21 cellular contexts compared by ENCODE assay signal in genomic region chr11:12478743-12479142, GRCh38.
A peak's percentile ranks its signal among the peaks of the same experiment; 100 is the strongest.
DNase-seq lines count a peak whose midpoint lies in the region; ATAC-seq and TF ChIP-seq lines count a peak whose summit lies in the region.
"Had no signal": no experiment of that assay in that cellular context is flagged by ENCODE, and none has a peak within 500 bp of the region (broad histone marks: within the 10 kb centered on the region; RNA-seq: fewer than 3 reads in every experiment).

No MANE protein-coding gene starts in this region.

- peaks cover 0 to 2% (median 0%) of the 10 kb centered on the region in 4 donors for H3K4me1 Mint-ChIP-seq in CD4-positive, alpha-beta memory T cell
- H3K4me1 Mint-ChIP-seq: activated CD4-positive, alpha-beta T cell treated with anti-CD3 and anti-CD28 coated beads, Interleukin-2, amount 10 ng/mL, durations not matched to agents 7 days and 5 days had no signal

- ATAC-seq in HG02981 (IDR thresholded peaks at IDR 0.05; ENCODE audit: unreplicated experiment): no peak
- ATAC-seq in activated CD4-positive, CD25-positive, alpha-beta regulatory T cell treated with anti-CD3 and anti-CD28 coated beads, Interleukin-2, amount 50 U/mL, for 24 hours: no peak
- ATAC-seq: activated naive CD4-positive, alpha-beta T cell treated with anti-CD3 and anti-CD28 coated beads, Interleukin-2, amount 50 U/mL, for 72 hours; effector memory CD8-positive, alpha-beta T cell; pancreas had no signal

- CTCF ChIA-PET in CD4-positive, alpha-beta memory T cell (lab: Charles Lee; ENCODE audit: partially characterized antibody): no interaction called here

- H3K9me3 ChIP-seq in SJCRH30 (replicated peaks) (no peaks in the 10 kb centered on the region; the same call in 1 of the 2 replicates), muscle layer of colon (ENCODE audit: low read length) (no peaks in the 10 kb centered on the region)
- H3K9me3 ChIP-seq in CD4-positive, alpha-beta memory T cell (ENCODE audit: control insufficient read depth in 1 of 2, low read length in 2 of 2): no peaks in the 10 kb centered on the region
- H3K9me3 ChIP-seq: pancreas, SK-N-SH, stomach had no signal

- H3K27me3 ChIP-seq in SJCRH30 (no peaks in the 10 kb centered on the region), muscle layer of colon (ENCODE audit: control insufficient read depth in 1 of 2, insufficient read depth in 2 of 2, low read length in 2 of 2) (no peaks in the 10 kb centered on the region)
- H3K27me3 ChIP-seq in CD4-positive, alpha-beta memory T cell (ENCODE audit: insufficient read depth, low read length): no peaks in the 10 kb centered on the region
- H3K27me3 ChIP-seq: brain microvascular endothelial cell, pancreas, stomach had no signal

- H3K27ac ChIP-seq in SJCRH30: no peak overlapping the region
- peak overlapping the region; percentile 60 for H3K27ac ChIP-seq in muscle layer of colon (ENCODE audit: low read depth, low read length)
- no peak overlapping the region for H3K27ac ChIP-seq in CD4-positive, alpha-beta memory T cell (ENCODE audit: low read depth, low read length)
- H3K27ac ChIP-seq: brain microvascular endothelial cell, pancreas, stomach had no signal

- no peak for TF ChIP-seq CTCF in AG10803 (conservative IDR thresholded peaks at IDR 0.05; ENCODE audit: low read length)
- TF ChIP-seq CTCF in fibroblast of villous mesenchyme (IDR thresholded peaks at IDR 0.05; ENCODE audit: insufficient read depth, low read depth, low read length): no peak

- peaks cover 0 to 2% (median 0%) of the 10 kb centered on the region in 8 donors for H3K9me3 Mint-ChIP-seq in CD4-positive, alpha-beta memory T cell
- H3K9me3 Mint-ChIP-seq: activated CD4-positive, alpha-beta T cell treated with anti-CD3 and anti-CD28 coated beads, Interleukin-2, amount 10 ng/mL, durations not matched to agents 7 days and 5 days; activated naive CD4-positive, alpha-beta T cell treated with anti-CD3 and anti-CD28 coated beads, Interleukin-2, amount 50 U/mL, for 72 hours; effector memory CD8-positive, alpha-beta T cell had no signal

- peaks cover 0 to 3% of the 10 kb centered on the region in 2 donors for H3K27me3 Mint-ChIP-seq in CD4-positive, alpha-beta memory T cell
- H3K27me3 Mint-ChIP-seq: activated CD4-positive, alpha-beta T cell treated with anti-CD3 and anti-CD28 coated beads, Interleukin-2, amount 10 ng/mL, durations not matched to agents 7 days and 5 days had no signal

- H3K36me3 Mint-ChIP-seq in CD4-positive, alpha-beta memory T cell: peaks cover 0 to 11% of the 10 kb centered on the region in 2 donors
- H3K36me3 Mint-ChIP-seq: activated naive CD4-positive, alpha-beta T cell treated with anti-CD3 and anti-CD28 coated beads, Interleukin-2, amount 50 U/mL, for 72 hours had no signal

- intact Hi-C loops in CD4-positive, alpha-beta memory T cell (cut with micrococcal nuclease): no loop called here

- no peak overlapping the region for H3K4me3 Mint-ChIP-seq in CD4-positive, alpha-beta memory T cell
- H3K4me3 Mint-ChIP-seq: activated CD4-positive, alpha-beta T cell treated with anti-CD3 and anti-CD28 coated beads, Interleukin-2, amount 10 ng/mL, durations not matched to agents 7 days and 5 days; effector memory CD8-positive, alpha-beta T cell had no signal

- no peak overlapping the region for H3K9ac ChIP-seq in muscle layer of colon (ENCODE audit: low read length)
- H3K9ac ChIP-seq: SK-N-SH had no signal

- H3K36me3 ChIP-seq in SJCRH30 (peaks cover 27% of the 10 kb centered on the region), muscle layer of colon (ENCODE audit: insufficient read depth, low read length) (peaks cover 52% of the 10 kb centered on the region)
- no peaks in the 10 kb centered on the region for H3K36me3 ChIP-seq in CD4-positive, alpha-beta memory T cell (ENCODE audit: insufficient read depth, low read length)

- peak overlapping the region in 1 of 7 donors; percentile 11 for H3K27ac Mint-ChIP-seq in CD4-positive, alpha-beta memory T cell
- H3K27ac Mint-ChIP-seq: activated CD4-positive, alpha-beta T cell treated with anti-CD3 and anti-CD28 coated beads, Interleukin-2, amount 10 ng/mL, durations not matched to agents 7 days and 5 days; activated naive CD4-positive, alpha-beta T cell treated with anti-CD3 and anti-CD28 coated beads, Interleukin-2, amount 50 U/mL, for 72 hours; effector memory CD8-positive, alpha-beta T cell had no signal

- H3K4me1 ChIP-seq in SJCRH30: peaks cover 14% of the 10 kb centered on the region
- peaks cover 10% of the 10 kb centered on the region for H3K4me1 ChIP-seq in muscle layer of colon (ENCODE audit: insufficient read depth, low read length)
- no peaks in the 10 kb centered on the region for H3K4me1 ChIP-seq in CD4-positive, alpha-beta memory T cell (ENCODE audit: insufficient read depth, low read length)

- POLR2A ChIA-PET in CD4-positive, alpha-beta memory T cell (lab: Charles Lee; ENCODE audit: partially characterized antibody): no interaction called here

- no peak overlapping the region for H3K4me3 ChIP-seq in AG10803 (ENCODE audit: low read length)
- no peak overlapping the region for H3K4me3 ChIP-seq in SJCRH30
- H3K4me3 ChIP-seq in fibroblast of villous mesenchyme (ENCODE audit: low read depth, low read length): no peak overlapping the region
- no peak overlapping the region for H3K4me3 ChIP-seq in muscle layer of colon (ENCODE audit: low read depth in 1 of 2, low read length in 2 of 2)
- H3K4me3 ChIP-seq in CD4-positive, alpha-beta memory T cell (ENCODE audit: low read length in 2 of 2): no peak overlapping the region
- H3K4me3 ChIP-seq: pancreas, stomach had no signal

- peak; percentile 72 for DNase-seq in AG10803 (ENCODE audit: low read depth)
- peak; percentile 45 to 57 for DNase-seq in SJCRH30
- DNase-seq in fibroblast of villous mesenchyme (ENCODE audit: low read depth): peak; percentile 48
- no peak for DNase-seq in T-helper 9 cell
- DNase-seq in CD4-positive, alpha-beta memory T cell: no peak
- DNase-seq: activated CD4-positive, alpha-beta T cell treated with anti-CD3 and anti-CD28 coated beads, Interleukin-2, amount 10 ng/mL, durations not matched to agents 7 days and 5 days; activated T-cell treated with anti-CD3 and anti-CD28 coated beads, Interleukin-2, amount 50 U/mL, for 1 hour; brain microvascular endothelial cell; COR-L47; effector memory CD8-positive, alpha-beta T cell; head of caudate nucleus; islet precursor cell; KBM-7; NCI-H1417; pancreas; SK-N-SH; stomach had no signal

Comparison
In these comparisons a context has a peak if more than half of its experiments do, and no peak if none do; other contexts are left out.
1. DNase-seq: peak in AG10803 (single experiment), SJCRH30 (2 of 2) and fibroblast of villous mesenchyme (single experiment); none in T-helper 9 cell (single experiment) and CD4-positive, alpha-beta memory T cell (0 of 5).